In the genomic region with DNA sequence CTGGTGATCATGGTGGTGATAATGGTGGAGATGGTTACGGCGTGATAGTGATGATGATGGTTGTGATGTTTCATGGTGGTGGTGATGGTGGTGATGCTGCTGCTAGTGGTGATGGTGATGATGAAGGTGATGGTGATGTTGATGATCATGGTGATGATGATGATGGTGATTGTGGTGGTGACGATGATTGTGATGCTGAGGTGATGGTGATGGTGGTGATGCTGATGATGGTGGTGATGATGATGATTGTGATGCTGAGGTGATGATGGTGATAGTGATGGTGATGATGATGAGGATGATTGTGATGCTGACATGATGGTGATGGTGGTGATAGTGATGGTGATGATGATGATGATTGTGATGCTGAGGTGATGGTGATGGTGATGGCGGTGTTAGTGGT, we compare ENCODE assay signal across 1 cellular context.
A peak's percentile ranks its signal among the peaks of the same experiment; 100 is the strongest.
TF ChIP-seq lines count a peak whose summit lies in the region.

No MANE protein-coding gene starts in this region.

TF ChIP-seq in HEK293, 187 proteins besides CTCF, POLR2A, EP300 and RAD21 (continued from another document):
- TF ChIP-seq, protein P1, sequence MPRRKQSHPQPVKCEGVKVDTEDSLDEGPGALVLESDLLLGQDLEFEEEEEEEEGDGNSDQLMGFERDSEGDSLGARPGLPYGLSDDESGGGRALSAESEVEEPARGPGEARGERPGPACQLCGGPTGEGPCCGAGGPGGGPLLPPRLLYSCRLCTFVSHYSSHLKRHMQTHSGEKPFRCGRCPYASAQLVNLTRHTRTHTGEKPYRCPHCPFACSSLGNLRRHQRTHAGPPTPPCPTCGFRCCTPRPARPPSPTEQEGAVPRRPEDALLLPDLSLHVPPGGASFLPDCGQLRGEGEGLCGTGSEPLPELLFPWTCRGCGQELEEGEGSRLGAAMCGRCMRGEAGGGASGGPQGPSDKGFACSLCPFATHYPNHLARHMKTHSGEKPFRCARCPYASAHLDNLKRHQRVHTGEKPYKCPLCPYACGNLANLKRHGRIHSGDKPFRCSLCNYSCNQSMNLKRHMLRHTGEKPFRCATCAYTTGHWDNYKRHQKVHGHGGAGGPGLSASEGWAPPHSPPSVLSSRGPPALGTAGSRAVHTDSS (tag by site-specific recombination; IDR thresholded peaks at IDR 0.05): peak; percentile 95
- TF ChIP-seq TRIM28 (IDR thresholded peaks at IDR 0.05; ENCODE audit: borderline replicate concordance, low read length): no peak
- no peak for TF ChIP-seq ZNF211 (tag by site-specific recombination; IDR thresholded peaks at IDR 0.05; ENCODE audit: low read depth)
- TF ChIP-seq ZNF302 (tag by site-specific recombination; IDR thresholded peaks at IDR 0.05; ENCODE audit: low read depth): no peak
- TF ChIP-seq ZSCAN16 (tag by site-specific recombination; IDR thresholded peaks at IDR 0.05): no peak
- TF ChIP-seq ZNF600 (tag by site-specific recombination; IDR thresholded peaks at IDR 0.05): no peak
- 0 out of 2 replicates have a peak, but pooled peaks have one; percentile 21 for TF ChIP-seq ZNF473 (tag by site-specific recombination; IDR thresholded peaks at IDR 0.05)
- peak; percentile 51; the same call in 1 of the 2 replicates for TF ChIP-seq ZNF747 (tag by site-specific recombination; IDR thresholded peaks at IDR 0.05)
- peak; percentile 81; the same call in 1 of the 2 replicates for TF ChIP-seq ZNF658 (tag by site-specific recombination; IDR thresholded peaks at IDR 0.05)
- TF ChIP-seq WT1 (tag by site-specific recombination; IDR thresholded peaks at IDR 0.05): no peak
- peak; percentile 39; the same call in 1 of the 2 replicates for TF ChIP-seq ZNF785 (tag by site-specific recombination; IDR thresholded peaks at IDR 0.05)
- TF ChIP-seq SP3 (tag by site-specific recombination; IDR thresholded peaks at IDR 0.05): no peak
- no peak for TF ChIP-seq OVOL3 (tag by site-specific recombination; IDR thresholded peaks at IDR 0.05)
- TF ChIP-seq ZNF521 (tag by site-specific recombination; IDR thresholded peaks at IDR 0.05): peak; percentile 96; the same call in 1 of the 2 replicates
- TF ChIP-seq ZNF670 (tag by site-specific recombination; IDR thresholded peaks at IDR 0.05; ENCODE audit: low read depth): peak; percentile 87; the same call in 1 of the 2 replicates
- no peak for TF ChIP-seq MZF1 (tag by site-specific recombination; IDR thresholded peaks at IDR 0.05; ENCODE audit: borderline replicate concordance)
- no peak for TF ChIP-seq ZEB2 (tag by site-specific recombination; IDR thresholded peaks at IDR 0.05)
- TF ChIP-seq, protein P2, sequence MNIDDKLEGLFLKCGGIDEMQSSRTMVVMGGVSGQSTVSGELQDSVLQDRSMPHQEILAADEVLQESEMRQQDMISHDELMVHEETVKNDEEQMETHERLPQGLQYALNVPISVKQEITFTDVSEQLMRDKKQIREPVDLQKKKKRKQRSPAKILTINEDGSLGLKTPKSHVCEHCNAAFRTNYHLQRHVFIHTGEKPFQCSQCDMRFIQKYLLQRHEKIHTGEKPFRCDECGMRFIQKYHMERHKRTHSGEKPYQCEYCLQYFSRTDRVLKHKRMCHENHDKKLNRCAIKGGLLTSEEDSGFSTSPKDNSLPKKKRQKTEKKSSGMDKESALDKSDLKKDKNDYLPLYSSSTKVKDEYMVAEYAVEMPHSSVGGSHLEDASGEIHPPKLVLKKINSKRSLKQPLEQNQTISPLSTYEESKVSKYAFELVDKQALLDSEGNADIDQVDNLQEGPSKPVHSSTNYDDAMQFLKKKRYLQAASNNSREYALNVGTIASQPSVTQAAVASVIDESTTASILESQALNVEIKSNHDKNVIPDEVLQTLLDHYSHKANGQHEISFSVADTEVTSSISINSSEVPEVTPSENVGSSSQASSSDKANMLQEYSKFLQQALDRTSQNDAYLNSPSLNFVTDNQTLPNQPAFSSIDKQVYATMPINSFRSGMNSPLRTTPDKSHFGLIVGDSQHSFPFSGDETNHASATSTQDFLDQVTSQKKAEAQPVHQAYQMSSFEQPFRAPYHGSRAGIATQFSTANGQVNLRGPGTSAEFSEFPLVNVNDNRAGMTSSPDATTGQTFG (tag by site-specific recombination; IDR thresholded peaks at IDR 0.05; ENCODE audit: borderline replicate concordance): peak; percentile 63; the same call in 1 of the 2 replicates
- no peak for TF ChIP-seq ZNF239 (tag by site-specific recombination; IDR thresholded peaks at IDR 0.05)
- no peak for TF ChIP-seq ZNF2 (tag by site-specific recombination; IDR thresholded peaks at IDR 0.05)
- TF ChIP-seq HOXA7 (CRISPR knock-in tag; IDR thresholded peaks at IDR 0.05; ENCODE audit: borderline replicate concordance): no peak
- TF ChIP-seq ZNF76 (tag by site-specific recombination; IDR thresholded peaks at IDR 0.05; ENCODE audit: borderline replicate concordance, low read depth): no peak
- TF ChIP-seq ZNF610 (tag by site-specific recombination; IDR thresholded peaks at IDR 0.05; ENCODE audit: borderline replicate concordance): no peak
- TF ChIP-seq PRDM1 (tag by site-specific recombination; IDR thresholded peaks at IDR 0.05): no peak
- TF ChIP-seq ZNF311 (tag by site-specific recombination; IDR thresholded peaks at IDR 0.05; ENCODE audit: borderline replicate concordance): peak; percentile 90; the same call in 1 of the 2 replicates
- TF ChIP-seq ZNF768 (tag by site-specific recombination; IDR thresholded peaks at IDR 0.05): no peak
- no peak for TF ChIP-seq ZNF777 (tag by site-specific recombination; IDR thresholded peaks at IDR 0.05; ENCODE audit: borderline replicate concordance)
- TF ChIP-seq ZNF792 (tag by site-specific recombination; IDR thresholded peaks at IDR 0.05): no peak
- TF ChIP-seq ZNF18 (tag by site-specific recombination; IDR thresholded peaks at IDR 0.05): no peak
- TF ChIP-seq ZNF140 (tag by site-specific recombination; IDR thresholded peaks at IDR 0.05): no peak
- TF ChIP-seq ZNF560 (tag by site-specific recombination; IDR thresholded peaks at IDR 0.05; ENCODE audit: borderline replicate concordance): no peak
- no peak for TF ChIP-seq ZNF24 (tag by site-specific recombination; IDR thresholded peaks at IDR 0.05)
